19 cellular contexts compared by ENCODE assay signal in the genomic region with DNA sequence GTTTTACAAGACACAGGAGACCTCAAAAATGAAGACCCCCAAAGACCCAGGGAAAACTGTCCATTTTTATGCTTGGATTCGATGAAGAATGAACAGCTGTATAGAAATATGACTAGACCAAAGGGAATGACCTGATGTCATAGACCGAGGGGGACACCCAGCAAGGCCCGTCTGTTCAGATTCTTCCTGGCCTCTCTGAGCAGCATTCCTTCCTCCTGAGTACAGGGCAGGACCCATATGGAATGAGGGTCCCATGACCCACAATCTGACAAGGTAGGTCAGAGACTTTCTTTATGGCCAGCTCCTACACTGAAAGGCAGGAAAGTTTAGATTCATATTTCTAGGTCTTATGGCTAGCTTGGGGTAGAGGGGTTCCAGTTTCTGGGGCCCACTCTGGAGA.
"Had no signal": no experiment of that assay in that cellular context is flagged by ENCODE, and none has a peak within 500 bp of the region (broad histone marks: within the 10 kb centered on the region; RNA-seq: fewer than 3 reads in every experiment).

No MANE protein-coding gene starts in this region.

- H3K4me3 ChIP-seq: left lung, prostate gland, right atrium auricular region, spleen, thoracic aorta, tibial nerve, upper lobe of right lung, uterus had no signal

- DNase-seq: cortex of kidney; left cardiac atrium; left lung; mesenchymal stem cell; midbrain; naive thymus-derived CD4-positive, alpha-beta T cell; nucleus accumbens; spleen; stimulated activated CD4-positive, alpha-beta T cell treated with anti-CD3 and anti-CD28 coated beads, Interleukin-4, amount 100 ng/mL, for 4 hours; stimulated activated naive CD8-positive, alpha-beta T cell treated with anti-CD3 and anti-CD28 coated beads, Interleukin-15, Interleukin-2, amounts not matched to agents 100 U/mL and 50 U/mL, for 24 hours; upper lobe of right lung; uterus had no signal

- H3K4me3 Mint-ChIP-seq: naive thymus-derived CD4-positive, alpha-beta T cell; nephron; stimulated activated memory B cell treated with anti-CD40 and anti-IgM and Interleukin-4, amounts not matched to agents 10 μg/mL and 1 μg/mL and 100 μg/mL, for 72 hours had no signal

- H3K36me3 Mint-ChIP-seq: stimulated activated memory B cell treated with anti-CD40 and anti-IgM and Interleukin-4, amounts not matched to agents 10 μg/mL and 1 μg/mL and 100 μg/mL, for 72 hours had no signal

- H3K4me1 ChIP-seq: left lung, prostate gland, right atrium auricular region, spleen, tibial nerve, upper lobe of right lung, uterus had no signal

- H3K9me3 Mint-ChIP-seq: nephron had no signal

- H3K27me3 ChIP-seq: right atrium auricular region, spleen, tibial nerve, upper lobe of right lung, uterus had no signal

- FAIRE-seq: frontal cortex had no signal

- H3K36me3 ChIP-seq: left lung, prostate gland, right atrium auricular region, spleen, thoracic aorta, tibial nerve, upper lobe of right lung, uterus had no signal

- H3K9me3 ChIP-seq: left lung, prostate gland, right atrium auricular region, thoracic aorta, upper lobe of right lung, uterus had no signal

- H3K4me1 Mint-ChIP-seq: nephron; stimulated activated memory B cell treated with anti-CD40 and anti-IgM and Interleukin-4, amounts not matched to agents 10 μg/mL and 1 μg/mL and 100 μg/mL, for 72 hours had no signal

- H3K27me3 Mint-ChIP-seq: stimulated activated memory B cell treated with anti-CD40 and anti-IgM and Interleukin-4, amounts not matched to agents 10 μg/mL and 1 μg/mL and 100 μg/mL, for 72 hours had no signal

- H3K27ac ChIP-seq: left lung, prostate gland, right atrium auricular region, spleen, thoracic aorta, tibial nerve, upper lobe of right lung, uterus had no signal

- H3K27ac Mint-ChIP-seq: nephron; stimulated activated memory B cell treated with anti-CD40 and anti-IgM and Interleukin-4, amounts not matched to agents 10 μg/mL and 1 μg/mL and 100 μg/mL, for 72 hours had no signal
